In the genomic region with DNA sequence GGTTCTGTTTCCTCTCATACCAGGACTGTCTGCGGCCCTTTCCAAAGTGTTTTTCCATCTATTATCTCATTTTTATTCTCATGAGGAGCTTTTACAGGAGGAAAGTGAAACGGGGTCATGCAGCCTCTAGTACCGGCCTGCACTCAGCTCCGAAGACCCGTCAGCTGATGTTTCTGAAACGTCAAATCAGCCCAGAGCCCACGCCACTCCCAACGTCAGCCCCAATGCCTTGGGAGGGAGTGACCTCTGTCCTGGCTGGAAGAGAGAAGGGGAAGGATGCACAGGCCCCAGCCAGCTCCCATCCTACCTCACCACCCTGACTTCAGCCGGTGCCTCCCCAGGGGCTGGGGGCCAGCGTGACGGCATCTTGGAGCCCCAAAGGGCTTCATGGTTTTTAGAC, we compare ENCODE assay signal across 1 cellular context.
TF ChIP-seq lines count a peak whose summit lies in the region.

No MANE protein-coding gene starts in this region.

TF ChIP-seq in IMR-90, 13 proteins besides CTCF, POLR2A, EP300 and RAD21:
- TF ChIP-seq RCOR1 (IDR thresholded peaks at IDR 0.05; ENCODE audit: insufficient replicate concordance, low read length) (no peak), MAFK (IDR thresholded peaks at IDR 0.05; ENCODE audit: low read depth, low read length) (no peak), USF2 (IDR thresholded peaks at IDR 0.05; ENCODE audit: low read depth, low read length) (no peak), MAZ (IDR thresholded peaks at IDR 0.05; ENCODE audit: borderline replicate concordance, low read depth, low read length) (no peak), SMC3 (IDR thresholded peaks at IDR 0.05; ENCODE audit: low read depth, low read length) (no peak), RFX5 (IDR thresholded peaks at IDR 0.05; ENCODE audit: low read depth, low read length) (no peak), NFE2L2 (IDR thresholded peaks at IDR 0.05; ENCODE audit: low read depth, low read length) (no peak), BHLHE40 (IDR thresholded peaks at IDR 0.05; ENCODE audit: low read depth, low read length) (no peak), CHD1 (IDR thresholded peaks at IDR 0.05; ENCODE audit: low read depth, low read length) (no peak), CEBPB (IDR thresholded peaks at IDR 0.05; ENCODE audit: low read depth, low read length) (no peak), FOS (IDR thresholded peaks at IDR 0.05; ENCODE audit: low read depth, low read length) (no peak), MXI1 (IDR thresholded peaks at IDR 0.05; ENCODE audit: borderline replicate concordance, low read depth, low read length) (no peak)
- TF ChIP-seq, protein P1, sequence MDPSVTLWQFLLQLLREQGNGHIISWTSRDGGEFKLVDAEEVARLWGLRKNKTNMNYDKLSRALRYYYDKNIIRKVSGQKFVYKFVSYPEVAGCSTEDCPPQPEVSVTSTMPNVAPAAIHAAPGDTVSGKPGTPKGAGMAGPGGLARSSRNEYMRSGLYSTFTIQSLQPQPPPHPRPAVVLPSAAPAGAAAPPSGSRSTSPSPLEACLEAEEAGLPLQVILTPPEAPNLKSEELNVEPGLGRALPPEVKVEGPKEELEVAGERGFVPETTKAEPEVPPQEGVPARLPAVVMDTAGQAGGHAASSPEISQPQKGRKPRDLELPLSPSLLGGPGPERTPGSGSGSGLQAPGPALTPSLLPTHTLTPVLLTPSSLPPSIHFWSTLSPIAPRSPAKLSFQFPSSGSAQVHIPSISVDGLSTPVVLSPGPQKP (IDR thresholded peaks at IDR 0.05; ENCODE audit: borderline replicate concordance, low read depth, low read length) = no peak
